Comparison of ENCODE assay signal across 1 cellular context in the genomic region with DNA sequence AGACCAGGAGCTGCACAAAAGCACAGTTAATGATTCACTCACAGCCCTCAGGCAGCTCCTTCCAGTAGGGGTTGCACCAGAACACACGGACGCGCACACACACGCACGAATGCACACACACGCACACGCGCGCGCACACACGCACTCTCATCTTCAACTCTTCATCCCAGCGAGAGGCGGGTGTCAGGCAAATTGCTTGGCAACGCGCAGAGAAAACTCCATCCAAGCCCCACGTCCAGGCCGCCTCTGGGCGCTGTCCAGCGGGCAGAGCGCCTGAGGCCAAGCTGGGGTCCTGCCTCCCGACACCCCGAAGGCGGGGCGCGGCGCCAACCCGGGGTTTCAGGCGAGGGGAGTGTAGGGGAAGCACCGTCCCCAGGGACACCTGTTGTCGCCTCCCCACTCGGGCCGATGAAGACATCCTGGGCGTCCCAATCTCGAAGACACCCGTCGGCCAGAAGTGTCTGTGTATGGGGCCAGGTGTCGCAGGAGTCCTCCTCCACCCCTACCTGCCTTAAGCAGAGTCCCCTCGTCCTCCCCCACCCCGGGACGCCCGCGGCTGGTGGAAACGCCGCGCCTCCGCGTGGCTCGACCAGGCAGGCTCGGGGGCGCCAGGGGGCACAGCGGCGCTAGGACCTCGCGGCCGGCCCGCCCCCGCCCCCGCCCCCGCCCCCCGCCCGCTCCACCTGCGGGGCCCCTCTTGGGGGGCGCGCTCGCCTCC.
A peak's percentile ranks its signal among the peaks of the same experiment; 100 is the strongest.
TF ChIP-seq lines count a peak whose summit lies in the region.

No MANE protein-coding gene starts in this region.

TF ChIP-seq in HepG2, 621 proteins besides CTCF, POLR2A, EP300 and RAD21 (continued from another document and continues in another):
- TF ChIP-seq, protein P1, sequence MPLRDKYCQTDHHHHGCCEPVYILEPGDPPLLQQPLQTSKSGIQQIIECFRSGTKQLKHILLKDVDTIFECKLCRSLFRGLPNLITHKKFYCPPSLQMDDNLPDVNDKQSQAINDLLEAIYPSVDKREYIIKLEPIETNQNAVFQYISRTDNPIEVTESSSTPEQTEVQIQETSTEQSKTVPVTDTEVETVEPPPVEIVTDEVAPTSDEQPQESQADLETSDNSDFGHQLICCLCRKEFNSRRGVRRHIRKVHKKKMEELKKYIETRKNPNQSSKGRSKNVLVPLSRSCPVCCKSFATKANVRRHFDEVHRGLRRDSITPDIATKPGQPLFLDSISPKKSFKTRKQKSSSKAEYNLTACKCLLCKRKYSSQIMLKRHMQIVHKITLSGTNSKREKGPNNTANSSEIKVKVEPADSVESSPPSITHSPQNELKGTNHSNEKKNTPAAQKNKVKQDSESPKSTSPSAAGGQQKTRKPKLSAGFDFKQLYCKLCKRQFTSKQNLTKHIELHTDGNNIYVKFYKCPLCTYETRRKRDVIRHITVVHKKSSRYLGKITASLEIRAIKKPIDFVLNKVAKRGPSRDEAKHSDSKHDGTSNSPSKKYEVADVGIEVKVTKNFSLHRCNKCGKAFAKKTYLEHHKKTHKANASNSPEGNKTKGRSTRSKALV (CRISPR knock-in tag; IDR thresholded peaks at IDR 0.05): 0 out of 2 replicates have a peak, but pooled peaks have one; percentile 69
- TF ChIP-seq ZSCAN12 (CRISPR knock-in tag; IDR thresholded peaks at IDR 0.05): no peak
- TF ChIP-seq, protein P2, sequence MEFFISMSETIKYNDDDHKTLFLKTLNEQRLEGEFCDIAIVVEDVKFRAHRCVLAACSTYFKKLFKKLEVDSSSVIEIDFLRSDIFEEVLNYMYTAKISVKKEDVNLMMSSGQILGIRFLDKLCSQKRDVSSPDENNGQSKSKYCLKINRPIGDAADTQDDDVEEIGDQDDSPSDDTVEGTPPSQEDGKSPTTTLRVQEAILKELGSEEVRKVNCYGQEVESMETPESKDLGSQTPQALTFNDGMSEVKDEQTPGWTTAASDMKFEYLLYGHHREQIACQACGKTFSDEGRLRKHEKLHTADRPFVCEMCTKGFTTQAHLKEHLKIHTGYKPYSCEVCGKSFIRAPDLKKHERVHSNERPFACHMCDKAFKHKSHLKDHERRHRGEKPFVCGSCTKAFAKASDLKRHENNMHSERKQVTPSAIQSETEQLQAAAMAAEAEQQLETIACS (CRISPR knock-in tag; IDR thresholded peaks at IDR 0.05): peak; percentile 85
- TF ChIP-seq ZNF17 (CRISPR knock-in tag; IDR thresholded peaks at IDR 0.05): no peak
- TF ChIP-seq THRA (CRISPR knock-in tag; IDR thresholded peaks at IDR 0.05; ENCODE audit: borderline replicate concordance): no peak
- no peak for TF ChIP-seq ZNF660 (CRISPR knock-in tag; IDR thresholded peaks at IDR 0.05; ENCODE audit: borderline replicate concordance, low read depth)
- peak; percentile 87 for TF ChIP-seq HNF1A (IDR thresholded peaks at IDR 0.05; ENCODE audit: low read depth)
- TF ChIP-seq HNF1A (CRISPR knock-in tag; IDR thresholded peaks at IDR 0.05; ENCODE audit: borderline replicate concordance): peak; percentile 95
- TF ChIP-seq ZNF709 (CRISPR knock-in tag; IDR thresholded peaks at IDR 0.05): peak; percentile 69; the same call in 1 of the 2 replicates
- TF ChIP-seq ZMAT3 (CRISPR knock-in tag; conservative IDR thresholded peaks at IDR 0.05): peak; percentile 65; the same call in 1 of the 2 replicates
- TF ChIP-seq TCF7L2 (IDR thresholded peaks at IDR 0.05; ENCODE audit: low read depth, low read length): no peak
- no peak for TF ChIP-seq CBX1 (IDR thresholded peaks at IDR 0.05; ENCODE audit: low read depth)
- TF ChIP-seq ZNF773 (CRISPR knock-in tag; IDR thresholded peaks at IDR 0.05; ENCODE audit: borderline replicate concordance): no peak
- TF ChIP-seq, protein P3, sequence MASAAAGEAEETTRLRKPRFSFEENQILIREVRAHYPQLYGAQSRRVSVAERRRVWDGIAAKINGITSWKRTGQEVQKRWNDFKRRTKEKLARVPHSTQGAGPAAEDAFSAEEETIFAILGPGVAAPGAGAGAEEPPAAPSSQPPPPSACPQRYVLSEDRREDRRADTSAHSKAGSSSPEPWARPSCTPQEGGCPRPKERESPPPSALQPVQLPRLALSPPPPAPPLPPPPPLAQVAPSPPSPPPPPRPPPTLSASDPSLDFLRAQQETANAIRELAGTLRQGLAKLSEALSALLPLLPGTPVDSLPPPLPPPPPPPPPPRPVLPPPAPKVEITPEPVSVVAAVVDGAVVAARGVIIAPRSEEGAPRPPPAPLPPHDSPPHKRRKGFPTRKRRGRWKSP (CRISPR knock-in tag; IDR thresholded peaks at IDR 0.05): peak; percentile 90
- TF ChIP-seq ZBTB20 (CRISPR knock-in tag; IDR thresholded peaks at IDR 0.05; ENCODE audit: borderline replicate concordance, low read depth): 0 out of 2 replicates have a peak, but pooled peaks have one; percentile 9
- TF ChIP-seq FOXC1 (CRISPR knock-in tag; IDR thresholded peaks at IDR 0.05; ENCODE audit: borderline replicate concordance): peak; percentile 65; the same call in 1 of the 2 replicates
- TF ChIP-seq POGZ (CRISPR knock-in tag; IDR thresholded peaks at IDR 0.05): 0 out of 2 replicates have a peak, but pooled peaks have one; percentile 18
- 0 out of 2 replicates have a peak, but pooled peaks have one; percentile 16 for TF ChIP-seq ZBTB7B (CRISPR knock-in tag; IDR thresholded peaks at IDR 0.05)
- TF ChIP-seq, protein P4, sequence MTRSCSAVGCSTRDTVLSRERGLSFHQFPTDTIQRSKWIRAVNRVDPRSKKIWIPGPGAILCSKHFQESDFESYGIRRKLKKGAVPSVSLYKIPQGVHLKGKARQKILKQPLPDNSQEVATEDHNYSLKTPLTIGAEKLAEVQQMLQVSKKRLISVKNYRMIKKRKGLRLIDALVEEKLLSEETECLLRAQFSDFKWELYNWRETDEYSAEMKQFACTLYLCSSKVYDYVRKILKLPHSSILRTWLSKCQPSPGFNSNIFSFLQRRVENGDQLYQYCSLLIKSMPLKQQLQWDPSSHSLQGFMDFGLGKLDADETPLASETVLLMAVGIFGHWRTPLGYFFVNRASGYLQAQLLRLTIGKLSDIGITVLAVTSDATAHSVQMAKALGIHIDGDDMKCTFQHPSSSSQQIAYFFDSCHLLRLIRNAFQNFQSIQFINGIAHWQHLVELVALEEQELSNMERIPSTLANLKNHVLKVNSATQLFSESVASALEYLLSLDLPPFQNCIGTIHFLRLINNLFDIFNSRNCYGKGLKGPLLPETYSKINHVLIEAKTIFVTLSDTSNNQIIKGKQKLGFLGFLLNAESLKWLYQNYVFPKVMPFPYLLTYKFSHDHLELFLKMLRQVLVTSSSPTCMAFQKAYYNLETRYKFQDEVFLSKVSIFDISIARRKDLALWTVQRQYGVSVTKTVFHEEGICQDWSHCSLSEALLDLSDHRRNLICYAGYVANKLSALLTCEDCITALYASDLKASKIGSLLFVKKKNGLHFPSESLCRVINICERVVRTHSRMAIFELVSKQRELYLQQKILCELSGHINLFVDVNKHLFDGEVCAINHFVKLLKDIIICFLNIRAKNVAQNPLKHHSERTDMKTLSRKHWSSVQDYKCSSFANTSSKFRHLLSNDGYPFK (CRISPR knock-in tag; IDR thresholded peaks at IDR 0.05; ENCODE audit: borderline replicate concordance): peak; percentile 55; the same call in 1 of the 2 replicates
- TF ChIP-seq PTBP1 (IDR thresholded peaks at IDR 0.05; ENCODE audit: low read depth, low read length, poor library complexity, severe bottlenecking): peak; percentile 51
- no peak; the same call in 1 of the 2 replicates for TF ChIP-seq ZFP37 (CRISPR knock-in tag; IDR thresholded peaks at IDR 0.05; ENCODE audit: borderline replicate concordance)
- TF ChIP-seq ZNF784 (CRISPR knock-in tag; IDR thresholded peaks at IDR 0.05; ENCODE audit: borderline replicate concordance): no peak
- TF ChIP-seq TCF7 (IDR thresholded peaks at IDR 0.05; ENCODE audit: low read depth): no peak
- TF ChIP-seq ZNF331 (CRISPR knock-in tag; IDR thresholded peaks at IDR 0.05): 0 out of 2 replicates have a peak, but pooled peaks have one; percentile 20
- TF ChIP-seq ZNF180 (CRISPR knock-in tag; IDR thresholded peaks at IDR 0.05; ENCODE audit: borderline replicate concordance, low read depth): peak; percentile 65; the same call in 1 of the 2 replicates
- 0 out of 2 replicates have a peak, but pooled peaks have one; percentile 64 for TF ChIP-seq MAF1 (CRISPR knock-in tag; IDR thresholded peaks at IDR 0.05; ENCODE audit: borderline replicate concordance)
- peak; percentile 75 for TF ChIP-seq ZNF687 (CRISPR knock-in tag; IDR thresholded peaks at IDR 0.05)
